Comparison of ENCODE assay signal across 21 cellular contexts in the genomic region with DNA sequence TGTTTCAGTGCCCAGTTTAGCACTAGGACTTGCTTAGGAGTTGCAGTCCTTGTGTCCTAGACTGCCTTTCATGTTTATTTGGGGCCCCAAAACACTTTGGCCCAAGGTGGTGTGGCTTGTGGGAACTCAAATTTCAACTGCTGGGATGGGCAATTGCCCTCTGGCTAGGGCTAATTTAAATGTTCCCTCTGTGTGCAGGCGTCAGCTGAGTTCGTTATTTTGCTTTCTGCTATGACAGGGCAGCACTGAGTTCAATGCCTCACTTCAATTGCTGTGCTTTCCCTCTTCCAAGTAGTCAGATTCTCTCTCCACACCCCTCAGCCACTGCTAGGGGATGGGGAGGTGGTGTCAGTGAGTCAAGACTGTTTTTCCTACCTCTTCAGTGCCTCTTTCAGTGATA. TPM values are rescaled to one million over a fixed set of nuclear protein-coding genes. Genes with fewer than 3 reads are reported as not detected.
DNase-seq lines count a peak whose midpoint lies in the region; ATAC-seq and TF ChIP-seq lines count a peak whose summit lies in the region.
"Had no signal": no experiment of that assay in that cellular context is flagged by ENCODE, and none has a peak within 500 bp of the region (broad histone marks: within the 10 kb centered on the region; RNA-seq: fewer than 3 reads in every experiment).

No MANE protein-coding gene starts in this region.

- H3K79me2 ChIP-seq in GM23338 (replicated peaks; ENCODE audit: insufficient read depth), result no peaks in the 10 kb centered on the region

- no peaks in the 10 kb centered on the region for H3K4me1 ChIP-seq in GM23338 (ENCODE audit: insufficient read depth)
- no peaks in the 10 kb centered on the region for H3K4me1 ChIP-seq in neuronal stem cell (ENCODE audit: control insufficient read depth in 2 of 2, insufficient read depth in 1 of 2, low read depth in 1 of 2, low read length in 2 of 2)
- H3K4me1 ChIP-seq in psoas muscle, result no peaks in the 10 kb centered on the region
- H3K4me1 ChIP-seq: A549; BLaER1 treated with 17β-estradiol and CSF1 and Interleukin-3, amounts not matched to agents 10 nM and 100 nM had no signal

- no peak overlapping the region for H2BK15ac ChIP-seq in neuronal stem cell (ENCODE audit: low read length)

- H2BK12ac ChIP-seq in neuronal stem cell (ENCODE audit: low read length), result no peak overlapping the region

- H3K27me3 ChIP-seq in GM23338 (ENCODE audit: insufficient read depth) (no peaks in the 10 kb centered on the region), neuronal stem cell (ENCODE audit: control insufficient read depth in 3 of 3, insufficient read depth in 3 of 3, low read depth in 1 of 3, low read length in 3 of 3) (peaks cover 0 to 21% (median 0%) of the 10 kb centered on the region in 3 experiments), psoas muscle (ENCODE audit: insufficient read depth in 3 of 3, low read length in 2 of 3) (peaks cover 0 to 15% (median 0%) of the 10 kb centered on the region in 3 donors)
- H3K27me3 ChIP-seq: BE2C had no signal

- H3K27ac Mint-ChIP-seq in GM23338, result no peak overlapping the region
- H3K27ac Mint-ChIP-seq: CD4-positive, alpha-beta memory T cell; H9 had no signal

- no peak overlapping the region for H2BK5ac ChIP-seq in neuronal stem cell (ENCODE audit: low read length)

- ATAC-seq in GM23338 (no peak), psoas muscle (peak; percentile 56 to 74 (median 68))
- no peak for ATAC-seq in activated CD4-positive, CD25-positive, alpha-beta regulatory T cell treated with anti-CD3 and anti-CD28 coated beads, Interleukin-2, amount 50 U/mL, for 24 hours
- ATAC-seq: A549 had no signal

- no peak overlapping the region for H3K14ac ChIP-seq in neuronal stem cell (ENCODE audit: low read length)

- peak overlapping the region; percentile 14; the same call in 1 of the 2 replicates for H2AFZ ChIP-seq in GM23338
- peak overlapping the region; percentile 11 for H2AFZ ChIP-seq in neuronal stem cell (ENCODE audit: low read length)

- no CpG with 5 or more reads among the region's 2 CpGs for WGBS in neuronal stem cell (ENCODE audit: extremely low coverage in 2 of 2, insufficient read length in 2 of 2, insufficient replicate concordance in 1 of 2), 2 donors
- WGBS in psoas muscle, 3 donors, result 23 to 45% (median 35%) methylated on average over 2 of the region's 2 CpGs

- H2BK120ac ChIP-seq in neuronal stem cell (ENCODE audit: low read depth, low read length), result no peak overlapping the region

- no peak overlapping the region for H3K4me2 ChIP-seq in GM23338
- no peak overlapping the region for H3K4me2 ChIP-seq in neuronal stem cell (ENCODE audit: insufficient read depth, low read length, poor library complexity, severe bottlenecking)
- H3K4me2 ChIP-seq: A549; BLaER1 treated with 17β-estradiol and CSF1 and Interleukin-3, amounts not matched to agents 10 nM and 100 nM had no signal

- H3K9me3 Mint-ChIP-seq in GM23338, result no peaks in the 10 kb centered on the region
- H3K9me3 Mint-ChIP-seq: CD4-positive, alpha-beta memory T cell had no signal

- H4K91ac ChIP-seq in neuronal stem cell (ENCODE audit: low read depth, low read length, poor library complexity), result no peak overlapping the region

- no peak for TF ChIP-seq CTCF in GM23338 (conservative IDR thresholded peaks at IDR 0.05; ENCODE audit: low read depth in 2 of 2)
- TF ChIP-seq CTCF in psoas muscle (IDR thresholded peaks at IDR 0.05), result no peak

- H3K23ac ChIP-seq in neuronal stem cell (ENCODE audit: low read depth, low read length, poor library complexity), result no peak overlapping the region

- no peaks in the 10 kb centered on the region; the same call in 2 of the 3 replicates for H3K4me1 Mint-ChIP-seq in GM23338
- H3K4me1 Mint-ChIP-seq: CD4-positive, alpha-beta memory T cell; H9 had no signal

- no peak overlapping the region for H4K8ac ChIP-seq in neuronal stem cell (ENCODE audit: low read depth, low read length)

- no peak overlapping the region for H3K18ac ChIP-seq in neuronal stem cell (ENCODE audit: low read length)

- H3K27me3 Mint-ChIP-seq in GM23338 (ENCODE audit: insufficient read depth, low read depth, poor library complexity), result no peaks in the 10 kb centered on the region

- H4K20me1 ChIP-seq in GM23338 (replicated peaks; ENCODE audit: insufficient read depth), result no peaks in the 10 kb centered on the region
- H4K20me1 ChIP-seq: BLaER1 treated with 17β-estradiol and CSF1 and Interleukin-3, amounts not matched to agents 10 nM and 100 nM had no signal

- H3K9me3 ChIP-seq in neuronal stem cell (replicated peaks in 1 of 2; ENCODE audit: control insufficient read depth in 2 of 2, insufficient read depth in 1 of 2, low read depth in 1 of 2, low read length in 2 of 2), result no peaks in the 10 kb centered on the region
- H3K9me3 ChIP-seq in psoas muscle, result no peaks in the 10 kb centered on the region
- H3K9me3 ChIP-seq: A549, BE2C had no signal

- no peaks in the 10 kb centered on the region for H3K79me1 ChIP-seq in neuronal stem cell (ENCODE audit: low read depth, low read length)

- intact Hi-C loops in psoas muscle (cut with DNase I), result loop anchor here in 1 of 2 donors (5.0 kb wide), 1 partner anchor 105 kb away; no protein-coding TSS in a partner anchor

- no peaks in the 10 kb centered on the region for H3F3A ChIP-seq in GM23338 (replicated peaks; ENCODE audit: low read depth)

- no peak overlapping the region for H3K9ac ChIP-seq in neuronal stem cell (ENCODE audit: low read depth, low read length, poor library complexity)
- H3K9ac ChIP-seq: BLaER1 treated with 17β-estradiol and CSF1 and Interleukin-3, amounts not matched to agents 10 nM and 100 nM had no signal

- H3K4ac ChIP-seq in neuronal stem cell (ENCODE audit: low read length), result no peak overlapping the region

- H3K4me3 Mint-ChIP-seq in GM23338, result no peak overlapping the region
- H3K4me3 Mint-ChIP-seq: CD4-positive, alpha-beta memory T cell; H9 had no signal

- no peaks in the 10 kb centered on the region for H3K36me3 Mint-ChIP-seq in GM23338 (ENCODE audit: low read depth)
- H3K36me3 Mint-ChIP-seq: CD4-positive, alpha-beta memory T cell had no signal

- H3K9me2 ChIP-seq in GM23338 (ENCODE audit: insufficient read depth), result no peaks in the 10 kb centered on the region

- H3K4me3 ChIP-seq in GM23338 (no peak overlapping the region), neuronal stem cell (ENCODE audit: low read length in 2 of 2) (no peak overlapping the region), psoas muscle (peak overlapping the region; percentile 59)
- H3K4me3 ChIP-seq: A549; BLaER1 treated with 17β-estradiol and CSF1 and Interleukin-3, amounts not matched to agents 10 nM and 100 nM had no signal

- no peaks in the 10 kb centered on the region for H3K36me3 ChIP-seq in GM23338 (ENCODE audit: insufficient read depth)
- H3K36me3 ChIP-seq in neuronal stem cell (replicated peaks in 1 of 2; ENCODE audit: control insufficient read depth in 2 of 2, insufficient read depth in 2 of 2, low read length in 2 of 2), result no peaks in the 10 kb centered on the region
- no peaks in the 10 kb centered on the region for H3K36me3 ChIP-seq in psoas muscle (ENCODE audit: insufficient read depth in 1 of 2, low read depth in 1 of 2)
- H3K36me3 ChIP-seq: BE2C; BLaER1 treated with 17β-estradiol and CSF1 and Interleukin-3, amounts not matched to agents 10 nM and 100 nM had no signal

- DNase-seq in GM23338 (ENCODE audit: low spot score) (no peak), neuronal stem cell (ENCODE audit: low spot score) (no peak), psoas muscle (peak in 1 of 2 donors; percentile 55), C1 segment of cervical spinal cord (lab: John Stamatoyannopoulos, UW) (no peak), HCEC 1CT (no peak), dedifferentiated amniotic fluid mesenchymal stem cell (ENCODE audit: extremely low spot score) (no peak)
- DNase-seq: 8988T; ACHN; AML-193; BE2C; Calu3; CD4-positive, alpha-beta memory T cell; COR-L47; DMS53; DMS79 treated with DMSO at 0.1 percent for 48 hours; H9 had no signal

- no peak overlapping the region for H3K27ac ChIP-seq in GM23338 (ENCODE audit: low read depth)
- H3K27ac ChIP-seq in neuronal stem cell (replicated peaks; ENCODE audit: low read length), result no peak overlapping the region
- H3K27ac ChIP-seq in psoas muscle, result peak overlapping the region; percentile 64
- H3K27ac ChIP-seq: A549; BLaER1 treated with 17β-estradiol and CSF1 and Interleukin-3, amounts not matched to agents 10 nM and 100 nM had no signal

- no peak overlapping the region for H2AK5ac ChIP-seq in neuronal stem cell (ENCODE audit: low read depth, low read length)

TF ChIP-seq in GM23338, 12 proteins besides CTCF, POLR2A, EP300 and RAD21:
- TF ChIP-seq CREB1 (CRISPR knock-in tag; IDR thresholded peaks at IDR 0.05; ENCODE audit: low read depth), result no peak
- TF ChIP-seq NANOG (IDR thresholded peaks at IDR 0.05; ENCODE audit: borderline replicate concordance), result no peak
- TF ChIP-seq ZNF114 (CRISPR knock-in tag; IDR thresholded peaks at IDR 0.05), result no peak
- TF ChIP-seq JUNB (IDR thresholded peaks at IDR 0.05; ENCODE audit: unreplicated experiment), result no peak
- TF ChIP-seq, protein P1, sequence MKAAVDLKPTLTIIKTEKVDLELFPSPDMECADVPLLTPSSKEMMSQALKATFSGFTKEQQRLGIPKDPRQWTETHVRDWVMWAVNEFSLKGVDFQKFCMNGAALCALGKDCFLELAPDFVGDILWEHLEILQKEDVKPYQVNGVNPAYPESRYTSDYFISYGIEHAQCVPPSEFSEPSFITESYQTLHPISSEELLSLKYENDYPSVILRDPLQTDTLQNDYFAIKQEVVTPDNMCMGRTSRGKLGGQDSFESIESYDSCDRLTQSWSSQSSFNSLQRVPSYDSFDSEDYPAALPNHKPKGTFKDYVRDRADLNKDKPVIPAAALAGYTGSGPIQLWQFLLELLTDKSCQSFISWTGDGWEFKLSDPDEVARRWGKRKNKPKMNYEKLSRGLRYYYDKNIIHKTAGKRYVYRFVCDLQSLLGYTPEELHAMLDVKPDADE (IDR thresholded peaks at IDR 0.05), result no peak
- no peak for TF ChIP-seq EZH2phosphoT487 (IDR thresholded peaks at IDR 0.05; ENCODE audit: unreplicated experiment)
TF ChIP-seq in GM23338: peak in this region for 0.

RNA-seq across cellular contexts. Expression of a gene that starts 51.1 kb away (rescaled TPM):
- not detected in 2 replicates for total RNA-seq in GM23338 (2014; rRNA removed; shearing (Covaris generic))
- polyA plus RNA-seq in GM23338 (2016; fragmentation: Nextera tagmentation; extraction: Ambion mirVana) (not detected in 2 replicates), psoas muscle (under 1 TPM in 1 of 3 donors, not detected in 2; 0.01 TPM)
- polyA plus RNA-seq in neuronal stem cell (2013, experiment 1 of 2), result 0.03 TPM
- polyA plus RNA-seq in neuronal stem cell (2013, experiment 2 of 2), result 0.07 TPM
- under 1 TPM in 1 of 4 donors, not detected in 3; 0.06 TPM for total RNA-seq in psoas muscle
- total RNA-seq: Calu3; CD4-positive, alpha-beta memory T cell; Daoy; H4; H9 had no signal
- polyA plus RNA-seq: CD4-positive, alpha-beta memory T cell had no signal

Comparison
In these comparisons a context has a peak if more than half of its experiments do, and no peak if none do; other contexts are left out.
1. ATAC-seq: peak in psoas muscle (4 of 4); none in GM23338 (single experiment) and activated CD4-positive, CD25-positive, alpha-beta regulatory T cell treated with anti-CD3 and anti-CD28 coated beads, Interleukin-2, amount 50 U/mL, for 24 hours (0 of 2).